ENCODE assay signal across 20 cellular contexts in the genomic region with DNA sequence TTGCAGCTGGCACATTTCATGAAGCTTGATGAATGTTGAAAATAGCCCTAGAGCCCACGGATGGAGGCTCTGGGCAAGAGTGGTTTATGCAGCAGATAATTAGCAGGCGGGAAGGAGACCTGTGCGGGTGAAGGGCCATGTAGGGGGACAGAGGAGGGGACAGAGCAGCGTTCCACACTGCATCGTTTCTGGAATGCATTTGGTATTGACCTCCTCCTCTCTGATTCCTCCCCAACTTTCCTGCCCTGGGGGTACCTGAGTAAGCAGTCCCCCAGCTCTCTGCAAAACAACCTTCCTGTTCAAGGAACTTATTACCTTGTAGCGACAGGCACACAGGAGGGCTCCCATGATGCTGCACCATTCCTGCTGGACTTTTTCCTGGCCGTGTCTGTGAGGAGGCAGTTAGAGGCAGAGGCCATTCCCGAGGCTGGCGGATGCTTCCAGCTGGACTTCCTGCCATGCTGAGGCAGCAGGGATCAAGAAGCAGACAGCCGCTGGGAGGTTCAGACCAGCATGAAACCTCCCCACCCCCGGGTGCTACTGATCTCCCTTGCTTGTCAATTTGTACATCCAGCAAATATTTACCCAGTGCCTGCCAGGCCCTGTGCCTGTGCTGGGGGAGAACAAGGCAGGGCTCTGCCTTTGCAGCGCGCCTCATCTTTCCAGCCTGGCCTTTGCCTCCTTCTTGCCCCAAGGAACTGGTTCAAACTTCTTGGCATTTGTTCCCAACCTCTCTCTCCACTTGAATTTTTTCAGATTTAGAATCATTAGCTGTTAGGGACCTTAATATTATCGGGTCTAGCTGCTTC. TPM values are rescaled to one million over a fixed set of nuclear protein-coding genes. Genes with fewer than 3 reads are reported as not detected.
DNase-seq lines count a peak whose midpoint lies in the region; ATAC-seq and TF ChIP-seq lines count a peak whose summit lies in the region.
"Had no signal": no experiment of that assay in that cellular context is flagged by ENCODE, and none has a peak within 500 bp of the region (broad histone marks: within the 10 kb centered on the region; RNA-seq: fewer than 3 reads in every experiment).

No MANE protein-coding gene starts in this region.

- no peaks in the 10 kb centered on the region for H3K27me3 ChIP-seq in WERI-Rb-1 (ENCODE audit: insufficient read depth, low read depth, severe bottlenecking)
- H3K27me3 ChIP-seq: heart left ventricle, tibial artery had no signal

- ATAC-seq in HG02840 (IDR thresholded peaks at IDR 0.05; ENCODE audit: low FRiP score, unreplicated experiment), result no peak
- ATAC-seq in HG02885 (IDR thresholded peaks at IDR 0.05; ENCODE audit: poor library complexity, unreplicated experiment), result no peak
- ATAC-seq: effector memory CD8-positive, alpha-beta T cell; heart left ventricle had no signal

- H3K9me3 ChIP-seq in WERI-Rb-1 (ENCODE audit: severe bottlenecking), result no peaks in the 10 kb centered on the region
- H3K9me3 ChIP-seq: HAP-1, heart left ventricle, tibial artery had no signal

- H3K36me3 ChIP-seq in WERI-Rb-1, result peaks cover 79% of the 10 kb centered on the region
- H3K36me3 ChIP-seq: HAP-1 had no signal

- DNase-seq in HuH-7.5 (ENCODE audit: low spot score) (peak; percentile 36), WERI-Rb-1 (no peak), mucosa of gallbladder (ENCODE audit: low spot score) (peak; percentile 58), kidney glomerular epithelial cell (lab: John Stamatoyannopoulos, UW) (no peak)
- no peak for DNase-seq in activated CD8-positive, alpha-beta memory T cell treated with anti-CD3 and anti-CD28 coated beads, Interleukin-2, amount 50 U/mL, for 4 hours
- DNase-seq: activated CD4-positive, alpha-beta T cell treated with anti-CD3 and anti-CD28 coated beads, Interleukin-2, amount 50 U/mL, for 4 hours; activated naive CD4-positive, alpha-beta T cell treated with Interleukin-2 at 50 U/mL for 16 hours; aorta; CD4-positive, alpha-beta T cell; effector memory CD8-positive, alpha-beta T cell; heart left ventricle; KBM-7; mammary epithelial cell; NCI-H2171 treated with DMSO at 0.1 percent for 48 hours; nephron progenitor cell; tibial artery had no signal

- peak overlapping the region; percentile 47 for H3K27ac ChIP-seq in C4-2B
- peak overlapping the region; percentile 92 for H3K27ac ChIP-seq in WERI-Rb-1
- H3K27ac ChIP-seq: heart left ventricle, tibial artery had no signal

- no peak overlapping the region for H3K4me3 ChIP-seq in WERI-Rb-1 (ENCODE audit: low read depth, low read length)
- H3K4me3 ChIP-seq: HAP-1, heart left ventricle, tibial artery had no signal

- TF ChIP-seq CTCF in C4-2B (conservative IDR thresholded peaks at IDR 0.05) (no peak), WERI-Rb-1 (IDR thresholded peaks at IDR 0.05; ENCODE audit: low read depth, low read length) (no peak)

RNA-seq across cellular contexts. Expression of a gene that starts 28.7 kb away (rescaled TPM):
- 11.6 TPM for total RNA-seq in mucosa of gallbladder

RNA-seq across cellular contexts. Expression of a gene that starts 48.9 kb away (rescaled TPM):
- total RNA-seq in mucosa of gallbladder, result 5.1 TPM

Comparison
In these comparisons a context has a peak if more than half of its experiments do, and no peak if none do; other contexts are left out.
1. DNase-seq: peak in HuH-7.5 (single experiment) and mucosa of gallbladder (single experiment); none in WERI-Rb-1 (single experiment), kidney glomerular epithelial cell (single experiment) and activated CD8-positive, alpha-beta memory T cell treated with anti-CD3 and anti-CD28 coated beads, Interleukin-2, amount 50 U/mL, for 4 hours (single experiment).